ENCODE assay signal across 33 cellular contexts in the genomic region with DNA sequence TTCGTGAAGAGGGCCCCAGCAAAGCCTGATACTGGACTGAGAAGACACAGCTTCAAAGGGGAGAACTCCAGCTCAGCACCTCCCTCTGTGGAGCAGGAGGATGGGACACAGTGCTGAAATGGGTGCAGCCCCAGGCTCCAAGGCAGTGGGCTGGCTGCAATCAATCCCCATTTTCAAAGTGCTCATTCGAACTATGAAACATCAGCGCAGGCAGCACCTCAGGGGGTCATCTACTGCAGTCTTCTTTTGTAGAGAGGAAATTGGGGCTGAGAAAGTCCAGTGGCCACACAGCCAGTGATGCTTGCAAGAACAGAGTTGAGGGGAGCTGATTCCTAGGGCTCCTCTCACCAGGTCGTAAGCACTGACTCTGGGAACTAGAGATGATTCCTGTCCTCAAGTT. TPM values are rescaled to one million over a fixed set of nuclear protein-coding genes. Genes with fewer than 3 reads are reported as not detected.
"Had no signal": no experiment of that assay in that cellular context is flagged by ENCODE, and none has a peak within 500 bp of the region (broad histone marks: within the 10 kb centered on the region; RNA-seq: fewer than 3 reads in every experiment).

No MANE protein-coding gene starts in this region.

- H3K36me3 ChIP-seq: brain microvascular endothelial cell, gastrocnemius medialis, WERI-Rb-1 had no signal

- H3K27me3 ChIP-seq: brain microvascular endothelial cell, foreskin keratinocyte, gastrocnemius medialis had no signal

- H3K27ac Mint-ChIP-seq: activated B cell treated with CpG ODN at 0.5 μM for 24 hours; activated CD8-positive, alpha-beta T cell treated with anti-CD3 and anti-CD28 coated beads for 36 hours; activated naive CD8-positive, alpha-beta T cell; activated T-helper 17 cell treated with anti-CD3 and anti-CD28 coated beads, Interleukin-2, amount 50 U/mL, for 72 hours; dendritic cell treated with granulocyte-macrophage colony-stimulating factor and Interleukin-4, amounts not matched to agents 40 ng/mL and 50 ng/mL, for 4 days; endodermal cell; T-helper 17 cell; T-helper 2 cell treated with Interferon-gamma antibody and Interleukin-4, amounts not matched to agents 5 μg/mL and 100 μg/mL, for 36 hours had no signal

- H3K4me3 Mint-ChIP-seq: activated B cell treated with CpG ODN at 0.5 μM for 24 hours; activated CD8-positive, alpha-beta T cell treated with anti-CD3 and anti-CD28 coated beads for 36 hours; activated naive CD8-positive, alpha-beta T cell; activated T-cell treated with anti-CD3 and anti-CD28 coated beads, Interleukin-2, amount 50 U/mL, for 4 hours; activated T-helper 17 cell treated with anti-CD3 and anti-CD28 coated beads, Interleukin-2, amount 50 U/mL, for 72 hours; central memory CD8-positive, alpha-beta T cell; dendritic cell treated with granulocyte-macrophage colony-stimulating factor and Interleukin-4, amounts not matched to agents 40 ng/mL and 50 ng/mL, for 4 days; endodermal cell; T-helper 17 cell; T-helper 2 cell treated with Interferon-gamma antibody and Interleukin-4, amounts not matched to agents 5 μg/mL and 100 μg/mL, for 36 hours had no signal

- H3K36me3 Mint-ChIP-seq: activated naive CD8-positive, alpha-beta T cell had no signal

- H3K4me3 ChIP-seq: coronary artery, dorsolateral prefrontal cortex, gastrocnemius medialis had no signal

- H3K4me1 ChIP-seq: foreskin keratinocyte, gastrocnemius medialis had no signal

- DNase-seq: activated B cell treated with CpG ODN at 0.5 μM for 24 hours; activated CD4-positive, alpha-beta T cell treated with anti-CD3 and anti-CD28 coated beads for 48 hours; activated CD4-positive, alpha-beta T cell treated with anti-CD3 and anti-CD28 coated beads, Interleukin-2, amount 50 U/mL, for 1 hour; activated CD4-positive, alpha-beta T cell treated with anti-CD3 and anti-CD28 coated beads, Interleukin-2, amount 50 U/mL, for 48 hours; activated CD8-positive, alpha-beta memory T cell treated with anti-CD3 and anti-CD28 coated beads for 24 hours; activated CD8-positive, alpha-beta T cell treated with anti-CD3 and anti-CD28 coated beads for 36 hours; activated effector memory CD4-positive, alpha-beta T cell treated with Interleukin-2 at 50 U/mL for 16 hours; activated gamma-delta T cell treated with Interleukin-2 at 50 U/mL for 16 hours; activated naive CD4-positive, alpha-beta T cell treated with anti-CD3 and anti-CD28 coated beads, Interleukin-2, amount 50 U/mL, for 16 hours; activated naive CD4-positive, alpha-beta T cell treated with Interleukin-2 at 50 U/mL for 16 hours; activated T-cell treated with anti-CD3 and anti-CD28 coated beads, Interleukin-2, amount 50 U/mL, for 4 hours; amniotic stem cell; brain microvascular endothelial cell; dorsolateral prefrontal cortex; effector memory CD4-positive, alpha-beta T cell; endodermal cell; foreskin keratinocyte; gastrocnemius medialis; glutamatergic neuron; T-helper 1 cell; T-helper 17 cell; T1000; WERI-Rb-1 had no signal

- H3K27me3 Mint-ChIP-seq: activated B cell treated with CpG ODN at 0.5 μM for 24 hours; activated CD8-positive, alpha-beta T cell treated with anti-CD3 and anti-CD28 coated beads for 36 hours; central memory CD8-positive, alpha-beta T cell; dendritic cell treated with granulocyte-macrophage colony-stimulating factor and Interleukin-4, amounts not matched to agents 40 ng/mL and 50 ng/mL, for 4 days had no signal

- H3K9me3 Mint-ChIP-seq: activated B cell treated with CpG ODN at 0.5 μM for 24 hours; activated CD8-positive, alpha-beta T cell treated with anti-CD3 and anti-CD28 coated beads for 36 hours; activated T-cell treated with anti-CD3 and anti-CD28 coated beads, Interleukin-2, amount 50 U/mL, for 4 hours; endodermal cell; T-helper 2 cell treated with Interferon-gamma antibody and Interleukin-4, amounts not matched to agents 5 μg/mL and 100 μg/mL, for 36 hours had no signal

- ATAC-seq: activated CD4-positive, CD25-positive, alpha-beta regulatory T cell treated with anti-CD3 and anti-CD28 coated beads, Interleukin-2, amount 50 U/mL, for 24 hours; activated CD8-positive, alpha-beta T cell treated with anti-CD3 and anti-CD28 coated beads for 36 hours; activated T-cell treated with anti-CD3 and anti-CD28 coated beads, Interleukin-2, amount 50 U/mL, for 4 hours; activated T-helper 17 cell treated with anti-CD3 and anti-CD28 coated beads, Interleukin-2, amount 50 U/mL, for 72 hours; esophagus mucosa; foreskin keratinocyte; gastrocnemius medialis; T-helper 17 cell had no signal

- H3K27ac ChIP-seq: brain microvascular endothelial cell, coronary artery, dorsolateral prefrontal cortex, foreskin keratinocyte, gastrocnemius medialis, WERI-Rb-1 had no signal

- H3K4me1 Mint-ChIP-seq: activated B cell treated with CpG ODN at 0.5 μM for 24 hours; activated T-helper 17 cell treated with anti-CD3 and anti-CD28 coated beads, Interleukin-2, amount 50 U/mL, for 72 hours; central memory CD8-positive, alpha-beta T cell; T-helper 17 cell had no signal

- H3K9me3 ChIP-seq: gastrocnemius medialis had no signal

RNA-seq across cellular contexts. Expression of gene OPCML, which starts 25.1 kb away (rescaled TPM):
- total RNA-seq: activated B cell treated with CpG ODN at 0.5 μM for 24 hours; activated CD8-positive, alpha-beta T cell treated with anti-CD3 and anti-CD28 coated beads for 36 hours; activated T-cell treated with anti-CD3 and anti-CD28 coated beads, Interleukin-2, amount 50 U/mL, for 4 hours; activated T-helper 17 cell treated with anti-CD3 and anti-CD28 coated beads, Interleukin-2, amount 50 U/mL, for 72 hours; bronchial epithelial cell; epithelial cell of proximal tubule; esophagus mucosa; gastrocnemius medialis; T-helper 17 cell had no signal
